ENCODE assay signal across 8 cellular contexts in genomic region chr21:33643658-33644311, GRCh38. TPM values are rescaled to one million over a fixed set of nuclear protein-coding genes. Genes with fewer than 3 reads are reported as not detected.
A peak's percentile ranks its signal among the peaks of the same experiment; 100 is the strongest.
DNase-seq lines count a peak whose midpoint lies in the region; ATAC-seq and TF ChIP-seq lines count a peak whose summit lies in the region.

No MANE protein-coding gene starts in this region.

- H3K36me3 ChIP-seq in iPS-20b (ENCODE audit: insufficient read depth, low read depth, low read length) = no peaks in the 10 kb centered on the region
- no peaks in the 10 kb centered on the region for H3K36me3 ChIP-seq in stomach smooth muscle (ENCODE audit: control insufficient read depth in 2 of 2, insufficient read depth in 2 of 2, low read length in 2 of 2)

- H3K27ac ChIP-seq in AG04450 (ENCODE audit: low read depth, low read length) (peak overlapping the region; percentile 59), iPS-20b (ENCODE audit: low read length) (peak overlapping the region; percentile 10), stomach smooth muscle (ENCODE audit: low read length) (peak overlapping the region; percentile 49)

- H3K27ac Mint-ChIP-seq in activated naive CD8-positive, alpha-beta T cell treated with anti-CD3 and anti-CD28 coated beads for 36 hours = no peak overlapping the region

- peak overlapping the region; percentile 79 for H3K4me3 Mint-ChIP-seq in activated naive CD8-positive, alpha-beta T cell treated with anti-CD3 and anti-CD28 coated beads for 36 hours

- H3K4me1 Mint-ChIP-seq in activated naive CD8-positive, alpha-beta T cell treated with anti-CD3 and anti-CD28 coated beads for 36 hours = peaks cover 5% of the 10 kb centered on the region

- H3K9me3 ChIP-seq in AG04450 (ENCODE audit: control insufficient read depth, insufficient read depth, low read length) (no peaks in the 10 kb centered on the region), iPS-20b (ENCODE audit: insufficient read depth, low read depth, low read length) (no peaks in the 10 kb centered on the region), stomach smooth muscle (ENCODE audit: control insufficient read depth in 2 of 2, low read length in 2 of 2) (no peaks in the 10 kb centered on the region)

- no peaks in the 10 kb centered on the region for H3K9me3 Mint-ChIP-seq in activated naive CD8-positive, alpha-beta T cell treated with anti-CD3 and anti-CD28 coated beads for 36 hours

- H3K4me1 ChIP-seq in iPS-20b (ENCODE audit: insufficient read depth, low read length) = peaks cover 12% of the 10 kb centered on the region
- H3K4me1 ChIP-seq in stomach smooth muscle (ENCODE audit: control insufficient read depth, insufficient read depth, low read length) = peaks cover 20% of the 10 kb centered on the region

- no peak for ATAC-seq in HG03135 (IDR thresholded peaks at IDR 0.05; ENCODE audit: unreplicated experiment)
- no peak for ATAC-seq in GM21526 (IDR thresholded peaks at IDR 0.05; ENCODE audit: low FRiP score, unreplicated experiment)

- H3K4me3 ChIP-seq in AG04450 (ENCODE audit: low read depth, low read length) (peak overlapping the region; percentile 73), iPS-20b (ENCODE audit: low read length) (peak overlapping the region; percentile 97), stomach smooth muscle (ENCODE audit: low read length in 2 of 2) (peak overlapping the region; percentile 81 to 98)

- TF ChIP-seq CTCF in AG04450 (IDR thresholded peaks at IDR 0.05; ENCODE audit: low read depth, low read length) = no peak

- DNase-seq in AG04450 (ENCODE audit: low read depth, low spot score) (no peak), HK-2 (ENCODE audit: unreplicated experiment) (peak; percentile 11)
- DNase-seq in activated naive CD8-positive, alpha-beta T cell treated with anti-CD3 and anti-CD28 coated beads for 36 hours = no peak
- no peak for DNase-seq in effector CD4-positive, alpha-beta T cell

- CTCF ChIA-PET in AG04450 (lab: Charles Lee) = interaction anchor here (2.1 kb wide), 1 partner anchor 251 kb away, joined by 6 read pairs; no protein-coding TSS in a partner anchor

- H3K9ac ChIP-seq in iPS-20b (ENCODE audit: low read depth, low read length) = peak overlapping the region; percentile 86; the same call in 1 of the 2 replicates
- H3K9ac ChIP-seq in stomach smooth muscle (ENCODE audit: low read length in 2 of 2) = peak overlapping the region; percentile 69 to 78

- POLR2A ChIA-PET in AG04450 (lab: Yijun Ruan, JAX) = interaction anchor here (0.6 kb wide), 1 partner anchor 146 kb away, joined by 3 read pairs; no protein-coding TSS in a partner anchor

- H3K27me3 Mint-ChIP-seq in activated naive CD8-positive, alpha-beta T cell treated with anti-CD3 and anti-CD28 coated beads for 36 hours = peaks cover 22% of the 10 kb centered on the region

- no peaks in the 10 kb centered on the region for H3K27me3 ChIP-seq in AG04450 (ENCODE audit: control insufficient read depth, insufficient read depth, low read length)
- H3K27me3 ChIP-seq in iPS-20b (ENCODE audit: insufficient read depth, low read length) = no peaks in the 10 kb centered on the region
- H3K27me3 ChIP-seq in stomach smooth muscle (ENCODE audit: control insufficient read depth in 1 of 2, insufficient read depth in 2 of 2, low read length in 2 of 2) = no peaks in the 10 kb centered on the region

- H3K36me3 Mint-ChIP-seq in activated naive CD8-positive, alpha-beta T cell treated with anti-CD3 and anti-CD28 coated beads for 36 hours = no peaks in the 10 kb centered on the region

RNA-seq across cellular contexts. Expression of gene ITSN1, which starts 1.5 kb away (rescaled TPM):
- 51.5 and 54.3 TPM in 2 replicates for polyA plus RNA-seq in AG04450 (2011; rRNA removed)
- polyA minus RNA-seq in AG04450 (2011; rRNA and poly(A)+ RNA removed) = 70.0 and 92.0 TPM in 2 replicates
- total RNA-seq in activated naive CD8-positive, alpha-beta T cell treated with anti-CD3 and anti-CD28 coated beads for 36 hours = 1 to 10 TPM; 3.6 to 6.6 TPM

RNA-seq across cellular contexts. Expression of gene CRYZL1, which starts 2.2 kb away (rescaled TPM):
- 43.9 and 58.4 TPM in 2 replicates for polyA plus RNA-seq in AG04450 (2011; rRNA removed)
- 23.8 and 40.5 TPM in 2 replicates for polyA minus RNA-seq in AG04450 (2011; rRNA and poly(A)+ RNA removed)
- total RNA-seq in activated naive CD8-positive, alpha-beta T cell treated with anti-CD3 and anti-CD28 coated beads for 36 hours = 10 to 100 TPM; 22.7 to 29.6 TPM

RNA-seq across cellular contexts. Expression of gene DONSON, which starts 55.3 kb away (rescaled TPM):
- 15.2 and 20.7 TPM in 2 replicates for polyA plus RNA-seq in AG04450 (2011; rRNA removed)
- 5.4 and 9.9 TPM in 2 replicates for polyA minus RNA-seq in AG04450 (2011; rRNA and poly(A)+ RNA removed)
- total RNA-seq in activated naive CD8-positive, alpha-beta T cell treated with anti-CD3 and anti-CD28 coated beads for 36 hours = 10 to 100 TPM; 38.7 to 41.9 TPM
